11 cellular contexts compared by ENCODE assay signal in the genomic region with DNA sequence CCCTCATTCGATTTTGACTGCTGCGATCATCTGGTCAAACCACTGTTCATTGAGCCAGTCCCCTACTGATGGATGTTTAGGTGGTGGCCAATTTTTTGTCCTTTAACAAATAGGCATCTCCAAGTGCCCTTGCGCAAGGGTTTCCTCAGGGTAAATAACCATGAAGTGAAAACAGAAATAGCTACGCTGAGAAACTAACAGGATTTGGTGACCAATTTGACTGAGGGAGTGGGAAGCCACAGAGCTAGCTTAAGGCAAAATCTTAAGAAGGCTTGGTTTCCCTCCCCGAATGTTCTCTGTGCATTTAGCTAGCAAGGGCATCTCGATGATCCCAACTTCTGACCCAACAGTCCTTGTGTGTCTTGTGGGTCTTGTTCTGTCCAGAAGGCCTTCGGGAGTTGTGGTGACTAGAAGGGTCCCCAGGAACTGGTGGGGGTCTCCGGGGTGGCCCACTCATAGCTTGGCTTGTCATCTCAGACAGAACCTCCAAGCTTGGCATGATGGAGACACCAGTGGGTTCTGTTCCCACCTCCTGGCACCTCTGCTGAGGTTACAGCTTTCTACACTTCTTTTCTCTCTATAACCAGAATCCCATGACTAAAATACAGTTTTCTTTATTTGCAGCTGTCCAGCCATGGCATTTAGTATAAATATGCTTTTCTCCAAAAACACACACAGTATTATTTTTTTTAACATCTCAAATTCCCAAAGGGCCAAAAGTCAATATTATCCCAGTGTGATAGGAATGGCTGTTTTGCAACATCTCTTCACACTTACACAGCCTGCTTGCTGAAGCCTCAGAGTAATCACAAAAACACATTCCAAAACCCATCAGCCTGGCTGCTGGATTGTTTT.
DNase-seq lines count a peak whose midpoint lies in the region; ATAC-seq and TF ChIP-seq lines count a peak whose summit lies in the region.
"Had no signal": no experiment of that assay in that cellular context is flagged by ENCODE, and none has a peak within 500 bp of the region (broad histone marks: within the 10 kb centered on the region; RNA-seq: fewer than 3 reads in every experiment).

No MANE protein-coding gene starts in this region.

- no peaks in the 10 kb centered on the region for H3K27me3 Mint-ChIP-seq in activated CD4-positive, alpha-beta T cell treated with anti-CD3 and anti-CD28 coated beads, Interleukin-2, amount 10 ng/mL, durations not matched to agents 24 days and 14 days
- H3K27me3 Mint-ChIP-seq in T-helper 17 cell, result no peaks in the 10 kb centered on the region
- H3K27me3 Mint-ChIP-seq: type B pancreatic cell had no signal

- H3K9me3 ChIP-seq in T-helper 17 cell (ENCODE audit: control insufficient read depth, low read length, poor library complexity, severe bottlenecking), result no peaks in the 10 kb centered on the region
- H3K9me3 ChIP-seq: adrenal gland had no signal

- DNase-seq in activated CD4-positive, alpha-beta T cell treated with anti-CD3 and anti-CD28 coated beads, Interleukin-2, amount 10 ng/mL, durations not matched to agents 24 days and 14 days, result no peak
- no peak for DNase-seq in activated CD4-positive, alpha-beta T cell treated with anti-CD3 and anti-CD28 coated beads for 1 hour
- DNase-seq in T-helper 17 cell, result no peak
- DNase-seq in fibroblast of pulmonary artery (ENCODE audit: low read depth), result peak; percentile 66
- DNase-seq in smooth muscle cell of the brain vasculature (ENCODE audit: low read depth, low spot score), result peak; percentile 89
- no peak for DNase-seq in omental fat pad (ENCODE audit: low spot score)
- DNase-seq: adrenal gland, NCI-H774 had no signal

- peaks cover 56% of the 10 kb centered on the region for H3K4me1 Mint-ChIP-seq in activated CD4-positive, alpha-beta T cell treated with anti-CD3 and anti-CD28 coated beads, Interleukin-2, amount 10 ng/mL, durations not matched to agents 24 days and 14 days
- H3K4me1 Mint-ChIP-seq in T-helper 17 cell, result peaks cover 25% of the 10 kb centered on the region

- no peak for TF ChIP-seq CTCF in fibroblast of pulmonary artery (IDR thresholded peaks at IDR 0.05; ENCODE audit: low read length, missing control alignments)
- no peak for TF ChIP-seq CTCF in omental fat pad (IDR thresholded peaks at IDR 0.05)

- peaks cover 24% of the 10 kb centered on the region for H3K36me3 Mint-ChIP-seq in activated CD4-positive, alpha-beta T cell treated with anti-CD3 and anti-CD28 coated beads, Interleukin-2, amount 10 ng/mL, durations not matched to agents 24 days and 14 days (ENCODE audit: low read depth)
- peaks cover 6% of the 10 kb centered on the region for H3K36me3 Mint-ChIP-seq in T-helper 17 cell (ENCODE audit: low read depth)

- H3K4me3 Mint-ChIP-seq in activated CD4-positive, alpha-beta T cell treated with anti-CD3 and anti-CD28 coated beads, Interleukin-2, amount 10 ng/mL, durations not matched to agents 24 days and 14 days, result peak overlapping the region; percentile 83
- no peak overlapping the region for H3K4me3 Mint-ChIP-seq in T-helper 17 cell

- H3K4me3 ChIP-seq in fibroblast of pulmonary artery (replicated peaks; ENCODE audit: low read depth, low read length), result no peak overlapping the region
- H3K4me3 ChIP-seq: adrenal gland had no signal

- no peak for ATAC-seq in T-helper 17 cell
- no peak for ATAC-seq in HG03460 (IDR thresholded peaks at IDR 0.05; ENCODE audit: unreplicated experiment)
- ATAC-seq in omental fat pad (ENCODE audit: low FRiP score), result no peak
- no peak for ATAC-seq in HG03045 (IDR thresholded peaks at IDR 0.05; ENCODE audit: unreplicated experiment)

- no peaks in the 10 kb centered on the region for H3K9me3 Mint-ChIP-seq in activated CD4-positive, alpha-beta T cell treated with anti-CD3 and anti-CD28 coated beads, Interleukin-2, amount 10 ng/mL, durations not matched to agents 24 days and 14 days
- H3K9me3 Mint-ChIP-seq: type B pancreatic cell had no signal

- peak overlapping the region; percentile 78 for H3K27ac Mint-ChIP-seq in activated CD4-positive, alpha-beta T cell treated with anti-CD3 and anti-CD28 coated beads, Interleukin-2, amount 10 ng/mL, durations not matched to agents 24 days and 14 days
- H3K27ac Mint-ChIP-seq in T-helper 17 cell, result peak overlapping the region; percentile 29
- H3K27ac Mint-ChIP-seq: type B pancreatic cell had no signal

- intact Hi-C loops in activated CD4-positive, alpha-beta T cell treated with anti-CD3 and anti-CD28 coated beads, Interleukin-2, amount 10 ng/mL, durations not matched to agents 24 days and 14 days (cut with micrococcal nuclease), result no loop called here

Comparison
In these comparisons a context has a peak if more than half of its experiments do, and no peak if none do; other contexts are left out.
1. DNase-seq: peak in fibroblast of pulmonary artery (single experiment) and smooth muscle cell of the brain vasculature (single experiment); none in activated CD4-positive, alpha-beta T cell treated with anti-CD3 and anti-CD28 coated beads, Interleukin-2, amount 10 ng/mL, durations not matched to agents 24 days and 14 days (single experiment), activated CD4-positive, alpha-beta T cell treated with anti-CD3 and anti-CD28 coated beads for 1 hour (single experiment), T-helper 17 cell (0 of 3) and omental fat pad (single experiment).